ENCODE assay signal across 13 cellular contexts in genomic region chr16:57374925-57375465, GRCh38. TPM values are rescaled to one million over a fixed set of nuclear protein-coding genes. Genes with fewer than 3 reads are reported as not detected.
A peak's percentile ranks its signal among the peaks of the same experiment; 100 is the strongest.
DNase-seq lines count a peak whose midpoint lies in the region; TF ChIP-seq lines count a peak whose summit lies in the region.
"Not testable (repeated sequence)": the region's sequence is repeated elsewhere in the genome, so short reads cannot be mapped to it uniquely, and the experiment has no call there.
"Had no signal": no experiment of that assay in that cellular context is flagged by ENCODE, and none has a peak within 500 bp of the region (broad histone marks: within the 10 kb centered on the region; RNA-seq: fewer than 3 reads in every experiment).

No MANE protein-coding gene starts in this region.

- TF ChIP-seq POLR2A in breast epithelium (IDR thresholded peaks at IDR 0.05); esophagus muscularis mucosa (IDR thresholded peaks at IDR 0.05; ENCODE audit: low read depth); prostate gland (IDR thresholded peaks at IDR 0.05); stomach (IDR thresholded peaks at IDR 0.05); vagina (IDR thresholded peaks at IDR 0.05): not testable (repeated sequence)

- peak overlapping the region; percentile 0; the same call in 1 of the 2 replicates for H3K4me2 ChIP-seq in OCI-LY3 (ENCODE audit: low read length)

- not testable (repeated sequence) for H3K27me3 ChIP-seq in OCI-LY3 (ENCODE audit: low read depth, low read length); breast epithelium; esophagus muscularis mucosa; left ventricle myocardium inferior (ENCODE audit: low read depth); prostate gland (replicated peaks; ENCODE audit: insufficient read depth); stomach; vagina

- intact Hi-C loops in breast epithelium (cut with DNase I; ENCODE audit: low total_unique reads); left ventricle myocardium inferior (cut with micrococcal nuclease); stomach (cut with DNase I; ENCODE audit: low total_unique reads): not testable (repeated sequence)
- intact Hi-C loops in esophagus muscularis mucosa (cut with DNase I) (loop anchor here (5.0 kb wide), 1 partner anchor 42 kb away; no protein-coding TSS in a partner anchor), prostate gland (cut with DNase I) (loop anchor here (5.0 kb wide), 2 partner anchors 42 to 58 kb away; no protein-coding TSS in a partner anchor), vagina (cut with DNase I) (loop anchor here (5.0 kb wide), 1 partner anchor 73 kb away; no protein-coding TSS in a partner anchor)

- 73% methylated on average over 8 of the region's 8 CpGs for WGBS in esophagus muscularis mucosa
- WGBS in prostate gland: 75% methylated on average over 8 of the region's 8 CpGs
- 85 to 91% (median 89%) methylated on average over 8 of the region's 8 CpGs for WGBS in stomach, 5 donors

- not testable (repeated sequence) for H3K4me3 ChIP-seq in OCI-LY3 (ENCODE audit: low read length); prostate gland; vagina
- peak overlapping the region in 2 of 3 donors; percentile 71 to 76 for H3K4me3 ChIP-seq in breast epithelium
- peak overlapping the region; percentile 75 to 83 (median 80) for H3K4me3 ChIP-seq in esophagus muscularis mucosa
- peak overlapping the region; percentile 73 for H3K4me3 ChIP-seq in left ventricle myocardium inferior
- peak overlapping the region in 1 of 4 donors; percentile 46 for H3K4me3 ChIP-seq in stomach

- not testable (repeated sequence) for TF ChIP-seq EP300 in esophagus muscularis mucosa (IDR thresholded peaks at IDR 0.05); stomach (IDR thresholded peaks at IDR 0.05)

- DNase-seq in breast epithelium (ENCODE audit: low spot score in 2 of 2); esophagus muscularis mucosa (ENCODE audit: extremely low spot score); left ventricle myocardium inferior; prostate gland (ENCODE audit: low spot score); stomach; vagina (ENCODE audit: extremely low spot score in 2 of 2): not testable (repeated sequence)

- H3K9ac ChIP-seq in OCI-LY3 (ENCODE audit: low read length): not testable (repeated sequence)

- H3K36me3 ChIP-seq in OCI-LY3 (replicated peaks; ENCODE audit: low read depth, low read length); breast epithelium; esophagus muscularis mucosa; left ventricle myocardium inferior; prostate gland; stomach; vagina: not testable (repeated sequence)

- H4K20me1 ChIP-seq in OCI-LY3 (ENCODE audit: insufficient read depth, low read length): not testable (repeated sequence)

- peaks cover 30% of the 10 kb centered on the region for H3K79me2 ChIP-seq in OCI-LY3 (ENCODE audit: low read length)

- H3K4me1 ChIP-seq in OCI-LY3 (ENCODE audit: low read length): peaks cover 85% of the 10 kb centered on the region
- peaks cover 0 to 16% of the 10 kb centered on the region in 2 donors for H3K4me1 ChIP-seq in breast epithelium
- H3K4me1 ChIP-seq in esophagus muscularis mucosa: peaks cover 48 to 88% (median 82%) of the 10 kb centered on the region in 4 donors
- H3K4me1 ChIP-seq in left ventricle myocardium inferior: peaks cover 65% of the 10 kb centered on the region
- not testable (repeated sequence) for H3K4me1 ChIP-seq in prostate gland (replicated peaks)
- peaks cover 12 to 51% (median 30%) of the 10 kb centered on the region in 4 donors for H3K4me1 ChIP-seq in stomach
- H3K4me1 ChIP-seq in vagina: peaks cover 41% of the 10 kb centered on the region

- H3K27ac ChIP-seq in OCI-LY3 (ENCODE audit: low read length) (peak overlapping the region; percentile 97), breast epithelium (peak overlapping the region; percentile 96 to 98), esophagus muscularis mucosa (replicated peaks in 1 of 4) (peak overlapping the region; percentile 95 to 97 (median 96)), left ventricle myocardium inferior (replicated peaks) (peak overlapping the region; percentile 93), prostate gland (peak overlapping the region; percentile 90), stomach (peak overlapping the region in 3 of 5 donors; percentile 79 to 84 (median 81)), vagina (peak overlapping the region; percentile 84)

- TF ChIP-seq CTCF in OCI-LY3 (IDR thresholded peaks at IDR 0.05; ENCODE audit: low read depth, low read length); breast epithelium (IDR thresholded peaks at IDR 0.05); esophagus muscularis mucosa (IDR thresholded peaks at IDR 0.05); left ventricle myocardium inferior (IDR thresholded peaks at IDR 0.05; ENCODE audit: borderline replicate concordance); prostate gland (IDR thresholded peaks at IDR 0.05); stomach (IDR thresholded peaks at IDR 0.05); vagina (IDR thresholded peaks at IDR 0.05): not testable (repeated sequence)

- not testable (repeated sequence) for H3K9me3 ChIP-seq in OCI-LY3 (ENCODE audit: insufficient read depth, low read length); breast epithelium; esophagus muscularis mucosa; left ventricle myocardium inferior (replicated peaks); prostate gland; stomach; vagina

- H2AFZ ChIP-seq in OCI-LY3 (ENCODE audit: low read depth, low read length): not testable (repeated sequence)

RNA-seq across cellular contexts. Expression of gene CX3CL1, which starts 2.7 kb away (rescaled TPM):
- total RNA-seq in breast epithelium (100 to 1,000 TPM in 1 of 3 donors, 10 to 100 TPM in 1, 1 to 10 TPM in 1; 6.2 to 164 (median 58.0) TPM), esophagus muscularis mucosa (10 to 100 TPM; 26.8 to 40.4 (median 29.9) TPM), left ventricle myocardium inferior (11.7 TPM), prostate gland (10 to 100 TPM; 30.2 to 52.6 TPM), stomach (10 to 100 TPM in 1 of 5 donors, 1 to 10 TPM in 2, not detected in 2; 1.3 to 43.8 (median 7.1) TPM), vagina (24.8 TPM)
- 10 to 100 TPM in 1 of 3 donors, 1 to 10 TPM in 2; 3.2 to 11.5 (median 6.4) TPM for polyA plus RNA-seq in stomach
- total RNA-seq: CD8-positive, alpha-beta T cell had no signal
- polyA plus RNA-seq: CD14-positive monocyte had no signal

RNA-seq across cellular contexts. Expression of gene CCL22, which starts 16.4 kb away (rescaled TPM):
- total RNA-seq in breast epithelium (under 1 TPM; 0.15 to 0.33 (median 0.16) TPM), esophagus muscularis mucosa (not detected), left ventricle myocardium inferior (not detected), prostate gland (under 1 TPM in 1 of 2 donors, not detected in 1; 0.51 TPM), stomach (under 1 TPM in 1 of 5 donors, not detected in 4; 0.37 TPM), vagina (0.49 TPM)
- polyA plus RNA-seq in stomach: under 1 TPM; 0.12 to 0.45 (median 0.15) TPM
- total RNA-seq: CD8-positive, alpha-beta T cell; H9 had no signal
- polyA plus RNA-seq: A549, AG04450, BJ had no signal

RNA-seq across cellular contexts. Expression of gene CCL17, which starts 29.6 kb away (rescaled TPM):
- total RNA-seq in breast epithelium (not detected), esophagus muscularis mucosa (not detected), left ventricle myocardium inferior (not detected), prostate gland (not detected), stomach (not detected), vagina (not detected)
- 1 to 10 TPM in 1 of 3 donors, not detected in 2; 3.9 TPM for polyA plus RNA-seq in stomach
- total RNA-seq: CD8-positive, alpha-beta T cell; H9 had no signal
- polyA plus RNA-seq: A549, AG04450, BJ, CD14-positive monocyte had no signal
